ENCODE assay signal across 8 cellular contexts in the genomic region with DNA sequence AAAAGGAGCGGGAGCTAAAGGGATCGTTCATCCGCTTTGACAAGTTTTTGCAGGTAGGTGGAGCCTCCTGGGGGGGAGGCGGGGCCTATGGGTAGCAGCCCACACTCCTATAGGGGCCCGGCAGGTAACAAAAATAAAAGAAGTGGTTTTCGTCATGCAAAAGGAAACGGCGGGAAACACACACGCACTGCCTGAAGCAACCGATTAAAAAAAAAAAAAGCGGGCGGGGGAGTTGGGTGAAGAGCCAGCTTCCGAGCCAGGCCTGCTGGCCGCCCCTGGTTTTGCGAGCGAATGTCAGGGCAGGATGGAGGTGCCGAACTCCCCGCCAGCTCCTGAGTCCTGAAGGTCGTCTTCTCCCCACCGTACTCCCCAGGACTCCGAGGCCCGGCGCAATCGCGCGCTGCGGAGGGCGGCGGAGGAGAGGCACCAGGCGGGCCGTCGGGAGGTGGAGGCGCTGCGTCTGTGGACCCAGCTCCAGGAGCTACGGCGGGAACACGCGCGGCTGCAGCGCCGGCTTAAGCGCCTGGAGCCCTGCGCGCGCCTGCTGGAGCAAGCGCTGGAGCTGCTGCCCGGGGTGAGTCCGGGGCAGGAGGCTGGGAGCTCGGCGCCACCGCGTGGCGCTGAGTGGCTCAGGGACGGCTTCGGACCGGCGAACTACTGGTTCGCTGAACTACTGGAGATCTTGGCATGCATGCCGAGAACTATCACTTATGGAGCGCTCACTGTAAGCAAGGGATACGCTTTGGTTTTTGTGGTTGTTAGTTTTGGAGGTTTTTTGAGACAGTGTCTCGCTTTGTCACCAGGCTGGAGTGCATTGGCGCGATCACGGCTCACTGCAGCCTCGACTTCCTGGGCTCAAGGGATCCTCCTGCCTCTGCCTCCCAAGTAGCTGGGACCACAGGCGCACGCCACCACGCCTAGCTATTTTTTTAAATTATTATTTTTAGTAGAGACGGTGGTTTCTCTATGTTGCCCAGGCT. TPM values are rescaled to one million over a fixed set of nuclear protein-coding genes. Genes with fewer than 3 reads are reported as not detected.
DNase-seq lines count a peak whose midpoint lies in the region; ATAC-seq and TF ChIP-seq lines count a peak whose summit lies in the region.

No MANE protein-coding gene starts in this region.

- no peaks in the 10 kb centered on the region for H3K36me3 Mint-ChIP-seq in activated CD8-positive, alpha-beta T cell treated with anti-CD3 and anti-CD28 coated beads for 36 hours (ENCODE audit: low read depth)

- H3K4me3 ChIP-seq in GM12865 (ENCODE audit: low read depth, low read length) (peak overlapping the region; percentile 39), mesendoderm (ENCODE audit: low read length) (peak overlapping the region; percentile 33)
- peak overlapping the region; percentile 64 for H3K4me3 ChIP-seq in effector memory CD4-positive, alpha-beta T cell (ENCODE audit: insufficient read depth, low read depth, low read length, poor library complexity, severe bottlenecking)

- H3K4me1 Mint-ChIP-seq in activated CD8-positive, alpha-beta T cell treated with anti-CD3 and anti-CD28 coated beads for 36 hours (ENCODE audit: low read depth) = peaks cover 28% of the 10 kb centered on the region

- peak; percentile 46 for ATAC-seq in HG03280 (IDR thresholded peaks at IDR 0.05; ENCODE audit: unreplicated experiment)
- peak; percentile 83 for ATAC-seq in activated CD8-positive, alpha-beta T cell treated with anti-CD3 and anti-CD28 coated beads for 36 hours

- DNase-seq in GM12865 (ENCODE audit: low read depth) (peak; percentile 77), NCI-H774 (lab: John Stamatoyannopoulos, UW) (peak; percentile 79), mesendoderm (peak; percentile 91), NCI-H524 treated with DMSO at 0.1 percent for 48 hours (lab: John Stamatoyannopoulos, UW) (no peak)
- DNase-seq in activated CD8-positive, alpha-beta T cell treated with anti-CD3 and anti-CD28 coated beads for 36 hours = peak; percentile 83
- DNase-seq in effector memory CD4-positive, alpha-beta T cell = peak; percentile 22 to 47 (median 43)
- DNase-seq in stimulated activated CD4-positive, alpha-beta T cell treated with anti-CD3 and anti-CD28 coated beads, TNF-alpha, amount 100 ng/mL, for 48 hours (ENCODE audit: low read depth in 3 of 3) = peak; percentile 35 to 52 (median 52)

- H3K4ac ChIP-seq in mesendoderm (ENCODE audit: low read depth, low read length) = no peak overlapping the region

- H2BK120ac ChIP-seq in mesendoderm (ENCODE audit: low read depth, low read length) = no peak overlapping the region

- peaks cover 3% of the 10 kb centered on the region for H3K36me3 ChIP-seq in effector memory CD4-positive, alpha-beta T cell (ENCODE audit: control insufficient read depth, insufficient read depth, low read length)
- H3K36me3 ChIP-seq in mesendoderm (ENCODE audit: control insufficient read depth, insufficient read depth, low read length) = peaks cover under 1% of the 10 kb centered on the region

- TF ChIP-seq CTCF in GM12865 (IDR thresholded peaks at IDR 0.05; ENCODE audit: insufficient read depth, low read depth, low read length, missing control alignments) = peak; percentile 54
- peak; percentile 51 for TF ChIP-seq CTCF in activated CD8-positive, alpha-beta T cell treated with anti-CD3 and anti-CD28 coated beads for 36 hours (IDR thresholded peaks at IDR 0.05)

- CTCF ChIA-PET in activated CD8-positive, alpha-beta T cell treated with anti-CD3 and anti-CD28 coated beads for 36 hours (lab: Charles Lee) = interaction anchor here (0.6 to 8.7 kb wide), 23 partner anchors 8 to 166 kb away, joined by 3 to 65 read pairs (median 5); a partner anchor contains a TSS

- no peak overlapping the region for H2BK5ac ChIP-seq in mesendoderm (ENCODE audit: low read length)

- H3K4me2 ChIP-seq in mesendoderm (ENCODE audit: low read length) = peak overlapping the region; percentile 99

- POLR2A ChIA-PET in activated CD8-positive, alpha-beta T cell treated with anti-CD3 and anti-CD28 coated beads for 36 hours (lab: Charles Lee) = interaction anchor here (0.6 to 2.4 kb wide), 6 partner anchors 11 to 745 kb away, joined by 3 to 12 read pairs (median 4); a partner anchor contains a TSS

- H4K5ac ChIP-seq in mesendoderm (ENCODE audit: low read length) = no peak overlapping the region

- H3K9me3 Mint-ChIP-seq in activated CD8-positive, alpha-beta T cell treated with anti-CD3 and anti-CD28 coated beads for 36 hours = no peaks in the 10 kb centered on the region

- WGBS in mesendoderm (ENCODE audit: extremely low coverage, insufficient coverage, low lambda C conversion rate) = no CpG with 5 or more reads among the region's 70 CpGs

- no peak overlapping the region for H3K23ac ChIP-seq in mesendoderm (ENCODE audit: low read length)

- H3K18ac ChIP-seq in mesendoderm (ENCODE audit: low read length) = no peak overlapping the region

- H3K79me1 ChIP-seq in mesendoderm (ENCODE audit: low read length) = no peaks in the 10 kb centered on the region

- peaks cover 21% of the 10 kb centered on the region for H3K27me3 Mint-ChIP-seq in activated CD8-positive, alpha-beta T cell treated with anti-CD3 and anti-CD28 coated beads for 36 hours

- no peaks in the 10 kb centered on the region for H3K27me3 ChIP-seq in effector memory CD4-positive, alpha-beta T cell (replicated peaks; ENCODE audit: control insufficient read depth, insufficient read depth, low read length, poor library complexity, severe bottlenecking)
- H3K27me3 ChIP-seq in mesendoderm (ENCODE audit: insufficient read depth, low read length, poor library complexity) = peaks cover 2% of the 10 kb centered on the region

- H2AK5ac ChIP-seq in mesendoderm (ENCODE audit: low read length) = no peak overlapping the region

- H3K4me1 ChIP-seq in effector memory CD4-positive, alpha-beta T cell (ENCODE audit: control insufficient read depth, insufficient read depth, low read length, poor library complexity, severe bottlenecking) = peaks cover 18% of the 10 kb centered on the region
- H3K4me1 ChIP-seq in mesendoderm (ENCODE audit: control insufficient read depth, low read depth, low read length) = peaks cover 2% of the 10 kb centered on the region

- H3K9me3 ChIP-seq in effector memory CD4-positive, alpha-beta T cell (ENCODE audit: control insufficient read depth, low read length) = no peaks in the 10 kb centered on the region

- H3K56ac ChIP-seq in mesendoderm (ENCODE audit: low read length) = peak overlapping the region; percentile 81

- H3K9ac ChIP-seq in mesendoderm (ENCODE audit: low read length) = peak overlapping the region; percentile 68

- H3K79me2 ChIP-seq in mesendoderm (ENCODE audit: control insufficient read depth, insufficient read depth, low read length) = no peaks in the 10 kb centered on the region

- H2BK15ac ChIP-seq in mesendoderm (replicated peaks; ENCODE audit: low read depth) = no peak overlapping the region

- intact Hi-C loops in activated CD8-positive, alpha-beta T cell treated with anti-CD3 and anti-CD28 coated beads for 36 hours (cut with micrococcal nuclease) = loop anchor here (5.0 kb wide), 1 partner anchor 106 kb away; no protein-coding TSS in a partner anchor

- H3K4me3 Mint-ChIP-seq in activated CD8-positive, alpha-beta T cell treated with anti-CD3 and anti-CD28 coated beads for 36 hours = peak overlapping the region; percentile 72

- peak overlapping the region; percentile 73 for H3K27ac Mint-ChIP-seq in activated CD8-positive, alpha-beta T cell treated with anti-CD3 and anti-CD28 coated beads for 36 hours

- H4K8ac ChIP-seq in mesendoderm (ENCODE audit: low read depth, low read length) = no peak overlapping the region

- no peak overlapping the region for H3K27ac ChIP-seq in effector memory CD4-positive, alpha-beta T cell (ENCODE audit: insufficient read depth, low read length, poor library complexity, severe bottlenecking)
- no peak overlapping the region for H3K27ac ChIP-seq in mesendoderm (ENCODE audit: low read depth, low read length)

RNA-seq across cellular contexts. Expression of a gene that starts 3.6 kb away (rescaled TPM):
- 1 to 10 TPM; 1.7 to 1.9 TPM for total RNA-seq in activated CD8-positive, alpha-beta T cell treated with anti-CD3 and anti-CD28 coated beads for 36 hours
- 0.03 TPM for polyA plus RNA-seq in mesendoderm (2013, experiment 1 of 2)
- not detected for polyA plus RNA-seq in mesendoderm (2013, experiment 2 of 2)

RNA-seq across cellular contexts. Expression of a gene that starts 17.6 kb away (rescaled TPM):
- total RNA-seq in activated CD8-positive, alpha-beta T cell treated with anti-CD3 and anti-CD28 coated beads for 36 hours = 10 to 100 TPM in 1 of 2 experiments, 1 to 10 TPM in 1; 9.8 to 12.4 TPM
- 1.3 TPM for polyA plus RNA-seq in mesendoderm (2013, experiment 1 of 2)
- polyA plus RNA-seq in mesendoderm (2013, experiment 2 of 2) = 1.2 TPM

RNA-seq across cellular contexts. Expression of a gene that starts 32.2 kb away (rescaled TPM):
- total RNA-seq in activated CD8-positive, alpha-beta T cell treated with anti-CD3 and anti-CD28 coated beads for 36 hours = 100 to 1,000 TPM; 112 to 133 TPM
- 78.4 TPM for polyA plus RNA-seq in mesendoderm (2013, experiment 1 of 2)
- 78.6 TPM for polyA plus RNA-seq in mesendoderm (2013, experiment 2 of 2)

RNA-seq across cellular contexts. Expression of a gene that starts 32.4 kb away (rescaled TPM):
- total RNA-seq in activated CD8-positive, alpha-beta T cell treated with anti-CD3 and anti-CD28 coated beads for 36 hours = 10 to 100 TPM; 18.5 to 19.1 TPM
- 18.4 TPM for polyA plus RNA-seq in mesendoderm (2013, experiment 1 of 2)
- polyA plus RNA-seq in mesendoderm (2013, experiment 2 of 2) = 18.4 TPM
